1 cellular context compared by ENCODE assay signal in the genomic region with DNA sequence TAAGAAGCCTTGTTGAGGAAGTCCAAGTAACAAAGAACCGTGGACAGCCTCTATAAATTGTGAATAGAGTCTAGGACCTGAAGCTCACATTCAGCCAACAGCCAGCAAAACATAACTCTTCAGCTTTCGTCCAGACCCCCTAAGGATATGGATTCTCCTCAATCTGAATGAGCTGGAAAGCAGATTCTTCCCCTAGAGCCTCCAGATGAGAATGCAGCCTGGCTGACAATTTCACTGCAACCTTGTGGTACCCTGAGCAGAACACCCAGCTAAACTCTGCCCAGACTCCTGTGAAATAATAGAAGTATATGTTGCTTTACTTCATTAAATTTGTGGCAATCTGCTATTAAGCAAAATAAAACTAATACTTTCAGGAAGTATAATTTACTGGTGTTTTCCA.
TF ChIP-seq lines count a peak whose summit lies in the region.

No MANE protein-coding gene starts in this region.

TF ChIP-seq in GM23338, 12 proteins besides CTCF, POLR2A, EP300 and RAD21 (continued from another document):
- TF ChIP-seq, protein P1, sequence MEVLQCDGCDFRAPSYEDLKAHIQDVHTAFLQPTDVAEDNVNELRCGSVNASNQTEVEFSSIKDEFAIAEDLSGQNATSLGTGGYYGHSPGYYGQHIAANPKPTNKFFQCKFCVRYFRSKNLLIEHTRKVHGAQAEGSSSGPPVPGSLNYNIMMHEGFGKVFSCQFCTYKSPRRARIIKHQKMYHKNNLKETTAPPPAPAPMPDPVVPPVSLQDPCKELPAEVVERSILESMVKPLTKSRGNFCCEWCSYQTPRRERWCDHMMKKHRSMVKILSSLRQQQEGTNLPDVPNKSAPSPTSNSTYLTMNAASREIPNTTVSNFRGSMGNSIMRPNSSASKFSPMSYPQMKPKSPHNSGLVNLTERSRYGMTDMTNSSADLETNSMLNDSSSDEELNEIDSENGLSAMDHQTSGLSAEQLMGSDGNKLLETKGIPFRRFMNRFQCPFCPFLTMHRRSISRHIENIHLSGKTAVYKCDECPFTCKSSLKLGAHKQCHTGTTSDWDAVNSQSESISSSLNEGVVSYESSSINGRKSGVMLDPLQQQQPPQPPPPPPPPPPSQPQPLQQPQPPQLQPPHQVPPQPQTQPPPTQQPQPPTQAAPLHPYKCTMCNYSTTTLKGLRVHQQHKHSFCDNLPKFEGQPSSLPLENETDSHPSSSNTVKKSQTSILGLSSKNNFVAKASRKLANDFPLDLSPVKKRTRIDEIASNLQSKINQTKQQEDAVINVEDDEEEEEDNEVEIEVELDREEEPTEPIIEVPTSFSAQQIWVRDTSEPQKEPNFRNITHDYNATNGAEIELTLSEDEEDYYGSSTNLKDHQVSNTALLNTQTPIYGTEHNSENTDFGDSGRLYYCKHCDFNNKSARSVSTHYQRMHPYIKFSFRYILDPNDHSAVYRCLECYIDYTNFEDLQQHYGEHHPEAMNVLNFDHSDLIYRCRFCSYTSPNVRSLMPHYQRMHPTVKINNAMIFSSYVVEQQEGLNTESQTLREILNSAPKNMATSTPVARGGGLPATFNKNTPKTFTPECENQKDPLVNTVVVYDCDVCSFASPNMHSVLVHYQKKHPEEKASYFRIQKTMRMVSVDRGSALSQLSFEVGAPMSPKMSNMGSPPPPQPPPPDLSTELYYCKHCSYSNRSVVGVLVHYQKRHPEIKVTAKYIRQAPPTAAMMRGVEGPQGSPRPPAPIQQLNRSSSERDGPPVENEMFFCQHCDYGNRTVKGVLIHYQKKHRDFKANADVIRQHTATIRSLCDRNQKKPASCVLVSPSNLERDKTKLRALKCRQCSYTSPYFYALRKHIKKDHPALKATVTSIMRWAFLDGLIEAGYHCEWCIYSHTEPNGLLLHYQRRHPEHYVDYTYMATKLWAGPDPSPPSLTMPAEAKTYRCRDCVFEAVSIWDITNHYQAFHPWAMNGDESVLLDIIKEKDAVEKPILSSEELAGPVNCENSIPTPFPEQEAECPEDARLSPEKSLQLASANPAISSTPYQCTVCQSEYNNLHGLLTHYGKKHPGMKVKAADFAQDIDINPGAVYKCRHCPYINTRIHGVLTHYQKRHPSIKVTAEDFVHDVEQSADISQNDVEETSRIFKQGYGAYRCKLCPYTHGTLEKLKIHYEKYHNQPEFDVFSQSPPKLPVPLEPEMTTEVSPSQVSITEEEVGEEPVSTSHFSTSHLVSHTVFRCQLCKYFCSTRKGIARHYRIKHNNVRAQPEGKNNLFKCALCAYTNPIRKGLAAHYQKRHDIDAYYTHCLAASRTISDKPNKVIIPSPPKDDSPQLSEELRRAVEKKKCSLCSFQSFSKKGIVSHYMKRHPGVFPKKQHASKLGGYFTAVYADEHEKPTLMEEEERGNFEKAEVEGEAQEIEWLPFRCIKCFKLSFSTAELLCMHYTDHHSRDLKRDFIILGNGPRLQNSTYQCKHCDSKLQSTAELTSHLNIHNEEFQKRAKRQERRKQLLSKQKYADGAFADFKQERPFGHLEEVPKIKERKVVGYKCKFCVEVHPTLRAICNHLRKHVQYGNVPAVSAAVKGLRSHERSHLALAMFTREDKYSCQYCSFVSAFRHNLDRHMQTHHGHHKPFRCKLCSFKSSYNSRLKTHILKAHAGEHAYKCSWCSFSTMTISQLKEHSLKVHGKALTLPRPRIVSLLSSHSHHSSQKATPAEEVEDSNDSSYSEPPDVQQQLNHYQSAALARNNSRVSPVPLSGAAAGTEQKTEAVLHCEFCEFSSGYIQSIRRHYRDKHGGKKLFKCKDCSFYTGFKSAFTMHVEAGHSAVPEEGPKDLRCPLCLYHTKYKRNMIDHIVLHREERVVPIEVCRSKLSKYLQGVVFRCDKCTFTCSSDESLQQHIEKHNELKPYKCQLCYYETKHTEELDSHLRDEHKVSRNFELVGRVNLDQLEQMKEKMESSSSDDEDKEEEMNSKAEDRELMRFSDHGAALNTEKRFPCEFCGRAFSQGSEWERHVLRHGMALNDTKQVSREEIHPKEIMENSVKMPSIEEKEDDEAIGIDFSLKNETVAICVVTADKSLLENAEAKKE (CRISPR knock-in tag; IDR thresholded peaks at IDR 0.05): no peak
- TF ChIP-seq EZH2phosphoT487 (IDR thresholded peaks at IDR 0.05; ENCODE audit: unreplicated experiment) (no peak), CREB1 (CRISPR knock-in tag; IDR thresholded peaks at IDR 0.05; ENCODE audit: low read depth) (no peak), POLR2AphosphoS5 (IDR thresholded peaks at IDR 0.05; ENCODE audit: low read depth) (no peak), ZNF114 (CRISPR knock-in tag; IDR thresholded peaks at IDR 0.05) (no peak), EZH2 (IDR thresholded peaks at IDR 0.05; ENCODE audit: low read depth, unreplicated experiment) (no peak), NANOG (IDR thresholded peaks at IDR 0.05; ENCODE audit: borderline replicate concordance) (no peak)
- TF ChIP-seq, protein P2, sequence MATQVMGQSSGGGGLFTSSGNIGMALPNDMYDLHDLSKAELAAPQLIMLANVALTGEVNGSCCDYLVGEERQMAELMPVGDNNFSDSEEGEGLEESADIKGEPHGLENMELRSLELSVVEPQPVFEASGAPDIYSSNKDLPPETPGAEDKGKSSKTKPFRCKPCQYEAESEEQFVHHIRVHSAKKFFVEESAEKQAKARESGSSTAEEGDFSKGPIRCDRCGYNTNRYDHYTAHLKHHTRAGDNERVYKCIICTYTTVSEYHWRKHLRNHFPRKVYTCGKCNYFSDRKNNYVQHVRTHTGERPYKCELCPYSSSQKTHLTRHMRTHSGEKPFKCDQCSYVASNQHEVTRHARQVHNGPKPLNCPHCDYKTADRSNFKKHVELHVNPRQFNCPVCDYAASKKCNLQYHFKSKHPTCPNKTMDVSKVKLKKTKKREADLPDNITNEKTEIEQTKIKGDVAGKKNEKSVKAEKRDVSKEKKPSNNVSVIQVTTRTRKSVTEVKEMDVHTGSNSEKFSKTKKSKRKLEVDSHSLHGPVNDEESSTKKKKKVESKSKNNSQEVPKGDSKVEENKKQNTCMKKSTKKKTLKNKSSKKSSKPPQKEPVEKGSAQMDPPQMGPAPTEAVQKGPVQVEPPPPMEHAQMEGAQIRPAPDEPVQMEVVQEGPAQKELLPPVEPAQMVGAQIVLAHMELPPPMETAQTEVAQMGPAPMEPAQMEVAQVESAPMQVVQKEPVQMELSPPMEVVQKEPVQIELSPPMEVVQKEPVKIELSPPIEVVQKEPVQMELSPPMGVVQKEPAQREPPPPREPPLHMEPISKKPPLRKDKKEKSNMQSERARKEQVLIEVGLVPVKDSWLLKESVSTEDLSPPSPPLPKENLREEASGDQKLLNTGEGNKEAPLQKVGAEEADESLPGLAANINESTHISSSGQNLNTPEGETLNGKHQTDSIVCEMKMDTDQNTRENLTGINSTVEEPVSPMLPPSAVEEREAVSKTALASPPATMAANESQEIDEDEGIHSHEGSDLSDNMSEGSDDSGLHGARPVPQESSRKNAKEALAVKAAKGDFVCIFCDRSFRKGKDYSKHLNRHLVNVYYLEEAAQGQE (IDR thresholded peaks at IDR 0.05; ENCODE audit: unreplicated experiment): no peak
- TF ChIP-seq, protein P3, sequence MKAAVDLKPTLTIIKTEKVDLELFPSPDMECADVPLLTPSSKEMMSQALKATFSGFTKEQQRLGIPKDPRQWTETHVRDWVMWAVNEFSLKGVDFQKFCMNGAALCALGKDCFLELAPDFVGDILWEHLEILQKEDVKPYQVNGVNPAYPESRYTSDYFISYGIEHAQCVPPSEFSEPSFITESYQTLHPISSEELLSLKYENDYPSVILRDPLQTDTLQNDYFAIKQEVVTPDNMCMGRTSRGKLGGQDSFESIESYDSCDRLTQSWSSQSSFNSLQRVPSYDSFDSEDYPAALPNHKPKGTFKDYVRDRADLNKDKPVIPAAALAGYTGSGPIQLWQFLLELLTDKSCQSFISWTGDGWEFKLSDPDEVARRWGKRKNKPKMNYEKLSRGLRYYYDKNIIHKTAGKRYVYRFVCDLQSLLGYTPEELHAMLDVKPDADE (IDR thresholded peaks at IDR 0.05): no peak
TF ChIP-seq in GM23338: peak in this region for 0.
